In genomic region chr3:135887220-135887619, GRCh38 we compare ENCODE assay signal across 18 cellular contexts.
DNase-seq lines count a peak whose midpoint lies in the region; ATAC-seq and TF ChIP-seq lines count a peak whose summit lies in the region.
"Had no signal": no experiment of that assay in that cellular context is flagged by ENCODE, and none has a peak within 500 bp of the region (broad histone marks: within the 10 kb centered on the region; RNA-seq: fewer than 3 reads in every experiment).

No MANE protein-coding gene starts in this region.

- DNase-seq in EH (ENCODE audit: low read depth): peak; percentile 25
- peak; percentile 96 for DNase-seq in HS-5 (ENCODE audit: low read depth)
- DNase-seq in astrocyte of the hippocampus (ENCODE audit: low read depth, low spot score): peak; percentile 44
- peak; percentile 84 for DNase-seq in kidney epithelial cell (ENCODE audit: low read depth)
- DNase-seq in NCI-H1417 (lab: John Stamatoyannopoulos, UW): no peak
- DNase-seq in GM10248 (ENCODE audit: extremely low spot score): no peak
- DNase-seq: activated CD4-positive, alpha-beta T cell treated with anti-CD3 and anti-CD28 coated beads for 4 hours; activated T-cell treated with anti-CD3 and anti-CD28 coated beads, Interleukin-2, amount 50 U/mL, for 24 hours; DMS79 treated with DMSO at 0.1 percent for 48 hours; immature natural killer cell; NCI-H1417 treated with DMSO at 0.1 percent for 48 hours; SIG-M5; stimulated activated CD4-positive, alpha-beta T cell treated with anti-CD3 and anti-CD28 coated beads, Interleukin-4, amount 100 ng/mL, for 1 hour had no signal

- no peaks in the 10 kb centered on the region for H3K36me3 ChIP-seq in kidney epithelial cell (ENCODE audit: control insufficient read depth, insufficient read depth, low read length)

- no peak for ATAC-seq in HG02798 (IDR thresholded peaks at IDR 0.05; ENCODE audit: poor library complexity, unreplicated experiment)
- ATAC-seq in HG03565 (IDR thresholded peaks at IDR 0.05; ENCODE audit: unreplicated experiment): no peak
- ATAC-seq: activated naive CD4-positive, alpha-beta T cell treated with anti-CD3 and anti-CD28 coated beads, Interleukin-2, amount 50 U/mL, for 72 hours; GM23338; HepG2 had no signal

- TF ChIP-seq CTCF in kidney epithelial cell (IDR thresholded peaks at IDR 0.05; ENCODE audit: insufficient read depth, low read length, poor library complexity, severe bottlenecking) (no peak), GM10248 (IDR thresholded peaks at IDR 0.05; ENCODE audit: control extremely low read depth, extremely low read depth, low read depth, missing control alignments) (no peak)

- CTCF ChIA-PET in GM10248 (lab: Yijun Ruan, JAX): no interaction called here

- POLR2A ChIA-PET in GM10248 (lab: Yijun Ruan, JAX): no interaction called here

- no peak overlapping the region for H3K4me3 ChIP-seq in kidney epithelial cell (ENCODE audit: low read depth, low read length)
- H3K4me3 ChIP-seq: GM23338 had no signal

- H3K27me3 ChIP-seq in kidney epithelial cell (ENCODE audit: control insufficient read depth, insufficient read depth, low read length): no peaks in the 10 kb centered on the region

Comparison
In these comparisons a context has a peak if more than half of its experiments do, and no peak if none do; other contexts are left out.
1. DNase-seq: peak in EH (single experiment), HS-5 (single experiment), astrocyte of the hippocampus (single experiment) and kidney epithelial cell (single experiment); none in NCI-H1417 (0 of 3) and GM10248 (single experiment).